Comparison of ENCODE assay signal across 13 cellular contexts in the genomic region with DNA sequence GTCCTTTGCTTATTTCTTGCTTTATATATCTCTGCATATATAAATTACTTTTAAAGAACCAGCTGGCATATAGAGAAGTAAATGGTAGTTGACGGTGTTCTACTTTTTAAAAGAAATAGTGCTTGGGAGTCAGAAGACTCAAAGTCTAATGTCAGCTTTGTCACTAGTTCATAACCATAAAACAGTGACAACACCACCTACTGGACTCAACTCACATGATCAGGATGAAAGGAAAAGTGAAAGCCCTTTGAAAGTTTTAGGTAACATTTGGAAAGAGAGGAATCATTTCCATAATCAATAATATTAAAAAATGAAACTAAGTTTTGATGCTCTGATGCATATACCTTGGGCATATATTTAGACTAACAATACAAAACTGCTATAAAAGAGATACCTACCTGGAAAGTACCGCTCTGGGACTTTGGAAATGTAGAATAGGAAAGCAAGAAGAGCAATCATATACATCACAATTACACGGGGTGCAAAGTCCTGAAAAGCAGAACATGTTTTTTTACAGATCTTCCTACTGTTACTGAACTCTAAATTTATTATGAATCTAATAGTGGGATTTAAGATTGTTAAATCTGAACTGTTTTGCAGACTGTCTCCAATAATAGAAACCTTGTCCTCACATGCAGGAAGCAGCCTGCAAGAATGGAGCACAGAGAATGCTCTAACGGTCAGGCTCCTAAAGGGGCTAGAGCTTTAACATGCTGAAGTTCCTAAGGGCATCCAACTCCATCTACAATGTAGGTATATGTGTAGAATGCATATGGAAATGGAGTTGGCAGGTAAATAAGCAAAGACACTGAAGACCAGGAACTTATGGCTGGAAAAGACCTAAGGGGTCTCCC. TPM values are rescaled to one million over a fixed set of nuclear protein-coding genes. Genes with fewer than 3 reads are reported as not detected.
A peak's percentile ranks its signal among the peaks of the same experiment; 100 is the strongest.
DNase-seq lines count a peak whose midpoint lies in the region; ATAC-seq, FAIRE-seq and TF ChIP-seq lines count a peak whose summit lies in the region.
"Had no signal": no experiment of that assay in that cellular context is flagged by ENCODE, and none has a peak within 500 bp of the region (broad histone marks: within the 10 kb centered on the region; RNA-seq: fewer than 3 reads in every experiment).

No MANE protein-coding gene starts in this region.

- no peak for TF ChIP-seq EP300 in GM12878 (IDR thresholded peaks at IDR 0.05; ENCODE audit: borderline replicate concordance in 1 of 2, control insufficient read depth in 1 of 2, low read depth in 2 of 2, low read length in 2 of 2)

- TF ChIP-seq RAD21 in GM12878 (IDR thresholded peaks at IDR 0.05; ENCODE audit: insufficient read depth, low read depth, low read length) = peak; percentile 37; the same call in 1 of the 2 replicates

- SMC1A ChIA-PET in GM12878 (lab: Charles Lee; ENCODE audit: uncharacterized antibody, unreplicated experiment) = interaction anchor here (0.7 kb wide), 2 partner anchors 11 to 420 kb away, joined by 3 read pairs; no protein-coding TSS in a partner anchor

- POLR2A ChIA-PET in activated CD4-positive, alpha-beta T cell treated with anti-CD3 and anti-CD28 coated beads for 36 hours (lab: Charles Lee) = no interaction called here
- POLR2A ChIA-PET in GM12878 (lab: Charles Lee) = no interaction called here

- H3K4me2 ChIP-seq in GM12878 (ENCODE audit: control insufficient read depth, insufficient read depth) = no peak overlapping the region

- TF ChIP-seq POLR2A in GM12878 (IDR thresholded peaks at IDR 0.05; ENCODE audit: low read depth, low read length) = no peak

- WGBS in GM12878 (ENCODE audit: insufficient coverage, insufficient replicate concordance, low lambda C conversion rate, missing lambda C conversion rate) = 65% methylated on average over 4 of the region's 4 CpGs

- no peak for ATAC-seq in activated CD4-positive, alpha-beta T cell treated with anti-CD3 and anti-CD28 coated beads for 36 hours
- ATAC-seq in HG03135 (IDR thresholded peaks at IDR 0.05; ENCODE audit: unreplicated experiment) (peak; percentile 55), GM12878 (peak; percentile 59; the same call in 2 of the 3 replicates)
- ATAC-seq: heart right ventricle, WTC11 had no signal

- no peaks in the 10 kb centered on the region for H3K79me2 ChIP-seq in GM12878 (ENCODE audit: control insufficient read depth, insufficient read depth, low read length)

- H3K36me3 ChIP-seq in GM12878 (ENCODE audit: control insufficient read depth in 2 of 2, insufficient read depth in 2 of 2, low read length in 1 of 2) = no peaks in the 10 kb centered on the region; a peak in 2 of 4 replicates

- peak overlapping the region; percentile 37 for H2AFZ ChIP-seq in GM12878 (ENCODE audit: control insufficient read depth, low read depth, low read length)

- no peaks in the 10 kb centered on the region for H3K27me3 ChIP-seq in GM12878 (replicated peaks in 1 of 2; ENCODE audit: control insufficient read depth in 2 of 2, insufficient read depth in 2 of 2, low read length in 1 of 2)
- H3K27me3 ChIP-seq: heart right ventricle had no signal

- intact Hi-C loops in activated CD4-positive, alpha-beta T cell treated with anti-CD3 and anti-CD28 coated beads for 36 hours (cut with DNase I, micrococcal nuclease) = no loop called here
- intact Hi-C loops in GM12878 (cut with micrococcal nuclease; ENCODE audit: unreplicated experiment) = loop anchor here (10.0 kb wide), 1 partner anchor 969 kb away; no protein-coding TSS in a partner anchor

- no peak overlapping the region for H3K4me3 ChIP-seq in GM12878
- H3K4me3 ChIP-seq: heart right ventricle, skin epidermis had no signal

- H3K36me3 Mint-ChIP-seq in activated CD4-positive, alpha-beta T cell treated with anti-CD3 and anti-CD28 coated beads for 36 hours (ENCODE audit: low read depth) = peaks cover 29% of the 10 kb centered on the region
- H3K36me3 Mint-ChIP-seq in progenitor cell of endocrine pancreas (ENCODE audit: insufficient read depth) = peaks cover 7% of the 10 kb centered on the region
- peaks cover 83% of the 10 kb centered on the region for H3K36me3 Mint-ChIP-seq in activated T-cell treated with anti-CD3 and anti-CD28 coated beads, Interleukin-2, amount 50 U/mL, for 24 hours (ENCODE audit: low read depth)

- H3K27ac Mint-ChIP-seq in activated CD4-positive, alpha-beta T cell treated with anti-CD3 and anti-CD28 coated beads for 36 hours = peak overlapping the region; percentile 48
- no peak overlapping the region for H3K27ac Mint-ChIP-seq in progenitor cell of endocrine pancreas
- no peak overlapping the region for H3K27ac Mint-ChIP-seq in activated T-cell treated with anti-CD3 and anti-CD28 coated beads, Interleukin-2, amount 50 U/mL, for 24 hours
- H3K27ac Mint-ChIP-seq: activated T-helper 2 cell treated with anti-CD3 and anti-CD28 coated beads, Interferon-gamma antibody, Interleukin-2, Interleukin-4, amounts not matched to agents 10 μg/mL and 5 μg/mL and 100 μg/mL, durations not matched to agents 14 hours and 24 hours and 36 hours; WTC11 had no signal

- no peaks in the 10 kb centered on the region for H3K4me1 ChIP-seq in GM12878 (ENCODE audit: control insufficient read depth, insufficient read depth, low read length)

- H3K27ac ChIP-seq in GM12878 (ENCODE audit: control insufficient read depth, insufficient read depth) = no peak overlapping the region
- H3K27ac ChIP-seq: heart right ventricle, skin epidermis had no signal

- DNase-seq in activated CD4-positive, alpha-beta T cell treated with anti-CD3 and anti-CD28 coated beads for 36 hours = no peak
- no peak for DNase-seq in activated CD4-positive, alpha-beta T cell treated with anti-CD3 and anti-CD28 coated beads, Interleukin-2, amount 50 U/mL, for 1 hour
- DNase-seq in GM12878 (ENCODE audit: low read depth, low spot score) (no peak), progenitor cell of endocrine pancreas (ENCODE audit: low spot score, unreplicated experiment) (no peak), NCI-H524 treated with DMSO at 0.1 percent for 48 hours (lab: John Stamatoyannopoulos, UW) (no peak)
- no peak for DNase-seq in stimulated activated CD4-positive, alpha-beta T cell treated with anti-CD3 and anti-CD28 coated beads, Interleukin-4, amount 100 ng/mL, for 1 hour
- DNase-seq in activated T-cell treated with anti-CD3 and anti-CD28 coated beads, Interleukin-2, amount 50 U/mL, for 24 hours = no peak
- DNase-seq: heart right ventricle, NCI-H1436 treated with DMSO at 0.1 percent for 48 hours had no signal

- CTCF ChIA-PET in activated CD4-positive, alpha-beta T cell treated with anti-CD3 and anti-CD28 coated beads for 36 hours (lab: Charles Lee) = no interaction called here
- CTCF ChIA-PET in GM12878 (lab: Yijun Ruan, JAX) = interaction anchor here (1.2 to 2.3 kb wide), 4 partner anchors 8 to 311 kb away, joined by 3 to 8 read pairs (median 7); a partner anchor contains a TSS

- no peaks in the 10 kb centered on the region for H4K20me1 ChIP-seq in GM12878 (ENCODE audit: control insufficient read depth, insufficient read depth)

- BruUV-seq in GM12878 (replicated peaks; lab: Mats Ljungman, UMichigan) = no TSS peak

- RAD21 ChIA-PET in GM12878 (lab: Charles Lee; ENCODE audit: unreplicated experiment) = interaction anchor here (1.1 to 2.4 kb wide), 2 partner anchors 15 to 964 kb away, joined by 3 to 5 read pairs; no protein-coding TSS in a partner anchor

- H3K4me1 Mint-ChIP-seq in activated CD4-positive, alpha-beta T cell treated with anti-CD3 and anti-CD28 coated beads for 36 hours = peaks cover 4% of the 10 kb centered on the region
- H3K4me1 Mint-ChIP-seq in progenitor cell of endocrine pancreas (ENCODE audit: low read depth) = no peaks in the 10 kb centered on the region
- peaks cover 1% of the 10 kb centered on the region for H3K4me1 Mint-ChIP-seq in activated T-cell treated with anti-CD3 and anti-CD28 coated beads, Interleukin-2, amount 50 U/mL, for 24 hours (ENCODE audit: low read depth)
- H3K4me1 Mint-ChIP-seq: WTC11 had no signal

- H3K27me3 Mint-ChIP-seq in activated CD4-positive, alpha-beta T cell treated with anti-CD3 and anti-CD28 coated beads for 36 hours = no peaks in the 10 kb centered on the region
- H3K27me3 Mint-ChIP-seq in progenitor cell of endocrine pancreas = no peaks in the 10 kb centered on the region
- no peaks in the 10 kb centered on the region for H3K27me3 Mint-ChIP-seq in activated T-cell treated with anti-CD3 and anti-CD28 coated beads, Interleukin-2, amount 50 U/mL, for 24 hours

- H3K9me3 ChIP-seq in GM12878 (replicated peaks; ENCODE audit: control insufficient read depth, insufficient read depth, low read length) = no peaks in the 10 kb centered on the region
- H3K9me3 ChIP-seq: heart right ventricle had no signal

- peak; percentile 76 for FAIRE-seq in GM12878 (lab: Jason Lieb, UNC)

- H3K4me3 Mint-ChIP-seq in activated CD4-positive, alpha-beta T cell treated with anti-CD3 and anti-CD28 coated beads for 36 hours = no peak overlapping the region
- H3K4me3 Mint-ChIP-seq in progenitor cell of endocrine pancreas (ENCODE audit: low read depth) = no peak overlapping the region
- H3K4me3 Mint-ChIP-seq in activated T-cell treated with anti-CD3 and anti-CD28 coated beads, Interleukin-2, amount 50 U/mL, for 24 hours = no peak overlapping the region
- H3K4me3 Mint-ChIP-seq: WTC11 had no signal

- no peaks in the 10 kb centered on the region for H3K9me3 Mint-ChIP-seq in activated CD4-positive, alpha-beta T cell treated with anti-CD3 and anti-CD28 coated beads for 36 hours (ENCODE audit: low read depth)
- H3K9me3 Mint-ChIP-seq in progenitor cell of endocrine pancreas (ENCODE audit: low read depth) = no peaks in the 10 kb centered on the region
- H3K9me3 Mint-ChIP-seq in activated T-cell treated with anti-CD3 and anti-CD28 coated beads, Interleukin-2, amount 50 U/mL, for 24 hours = no peaks in the 10 kb centered on the region
- H3K9me3 Mint-ChIP-seq: activated T-helper 2 cell treated with anti-CD3 and anti-CD28 coated beads, Interferon-gamma antibody, Interleukin-2, Interleukin-4, amounts not matched to agents 10 μg/mL and 5 μg/mL and 100 μg/mL, durations not matched to agents 14 hours and 24 hours and 36 hours; WTC11 had no signal

- no peak overlapping the region for H3K9ac ChIP-seq in GM12878 (ENCODE audit: control insufficient read depth, insufficient read depth, low read length)

- in situ Hi-C loops in GM12878 (cut with MboI) = no loop called here

- peak; percentile 5 to 21 (median 12); a peak in 1 of 6 replicates for TF ChIP-seq CTCF in GM12878 (IDR thresholded peaks at IDR 0.05 in 2 of 3, conservative IDR thresholded peaks at IDR 0.05 in 1 of 3; ENCODE audit: control insufficient read depth in 2 of 3, extremely low read depth in 1 of 3, insufficient read depth in 1 of 3, low read depth in 3 of 3, low read length in 3 of 3)
- TF ChIP-seq CTCF in progenitor cell of endocrine pancreas (IDR thresholded peaks at IDR 0.05; ENCODE audit: unreplicated experiment) = peak; percentile 17

RNA-seq across cellular contexts. Expression of a gene that starts 15.6 kb away (rescaled TPM):
- total RNA-seq in activated CD4-positive, alpha-beta T cell treated with anti-CD3 and anti-CD28 coated beads for 36 hours = 1 to 10 TPM; 7.8 to 8.8 TPM
- total RNA-seq in GM12878 (2013; cell fraction: nucleolus; rRNA removed) = 31.5 and 33.5 TPM in 2 replicates
- total RNA-seq in GM12878 (2014; rRNA removed) = 7.2 and 9.0 TPM in 2 replicates
- 6.3 and 8.7 TPM in 2 replicates for total RNA-seq in GM12878 (2014; rRNA removed; fragmentation: Illumina TruSeq; extraction: Trizol)
- total RNA-seq in GM12878 (2021) = 8.3 and 8.5 TPM in 2 replicates
- polyA plus RNA-seq in GM12878 (2011; ENCODE audit: low read depth) = 1.4 TPM
- polyA plus RNA-seq in GM12878 (2011; rRNA removed) = 25.4 and 30.0 TPM in 2 replicates
- polyA plus RNA-seq in GM12878 (2011; cell fraction: cytosol; rRNA removed) = 8.6 and 9.1 TPM in 2 replicates
- 31.3 and 33.5 TPM in 2 replicates for polyA plus RNA-seq in GM12878 (2011; cell fraction: nucleus; rRNA removed)
- 3.0 and 4.4 TPM in 2 replicates for polyA plus RNA-seq in GM12878 (2012)
- polyA plus RNA-seq in GM12878 (2014; fragmentation: Illumina TruSeq; extraction: Trizol) = 7.0 and 10.9 TPM in 2 replicates
- 1 to 10 TPM; 2.2 to 3.0 TPM for polyA plus RNA-seq in GM12878 (2014; fragmentation: Nextera tagmentation; extraction: Ambion mirVana)
- 4.8 and 7.1 TPM in 2 replicates for polyA plus RNA-seq in GM12878 (2014; rRNA removed)
- 1 to 10 TPM; 7.6 to 8.1 TPM for polyA plus RNA-seq in GM12878 (2016; fragmentation: Nextera tagmentation; extraction: Ambion mirVana)
- polyA minus RNA-seq in GM12878 (2011; rRNA and poly(A)+ RNA removed) = 18.5 and 30.7 TPM in 2 replicates
- polyA minus RNA-seq in GM12878 (2011; cell fraction: cytosol; rRNA and poly(A)+ RNA removed) = 6.5 and 7.6 TPM in 2 replicates
- 16.8 and 32.1 TPM in 2 replicates for polyA minus RNA-seq in GM12878 (2011; cell fraction: nucleus; rRNA and poly(A)+ RNA removed)
- 16.0 and 16.2 TPM in 2 replicates for total RNA-seq in progenitor cell of endocrine pancreas
